ENCODE assay signal across 8 cellular contexts in the genomic region with DNA sequence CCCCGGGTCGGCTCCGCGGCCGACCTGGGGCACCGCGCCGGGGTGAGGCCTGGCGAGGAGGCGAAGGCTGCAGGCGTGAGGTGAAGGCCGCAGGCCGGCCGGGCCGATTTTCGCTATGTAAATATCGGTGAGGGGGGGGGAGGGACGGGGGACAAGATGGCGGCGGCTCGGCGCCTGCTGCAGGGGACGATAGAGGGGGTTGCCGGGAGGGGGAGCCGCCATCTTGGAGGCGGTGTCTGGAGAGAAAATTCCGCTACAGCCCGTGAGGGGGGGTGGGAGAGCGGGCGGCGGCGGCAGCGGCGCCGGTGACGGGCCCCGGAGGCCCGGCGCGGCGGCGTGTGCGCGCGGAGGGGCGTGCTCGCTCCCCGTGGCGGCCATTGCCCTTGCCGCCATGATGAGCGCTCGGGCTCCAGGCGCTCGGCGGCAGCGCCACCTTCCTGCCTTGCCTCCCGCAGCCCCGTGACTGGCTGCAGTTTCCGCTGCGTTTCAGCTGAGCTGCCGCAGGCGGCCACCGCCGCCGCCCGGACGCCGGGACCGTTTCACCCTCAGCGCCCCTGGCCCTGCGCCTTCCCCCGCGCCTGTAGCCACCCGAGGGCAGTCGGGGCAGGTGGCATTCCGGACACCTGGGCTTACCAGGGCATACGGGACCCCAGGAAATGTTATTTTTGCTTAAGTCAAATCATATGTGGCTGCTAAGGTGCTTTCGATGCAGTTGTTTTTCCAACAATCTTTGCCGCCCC. TPM values are rescaled to one million over a fixed set of nuclear protein-coding genes. Genes with fewer than 3 reads are reported as not detected.
A peak's percentile ranks its signal among the peaks of the same experiment; 100 is the strongest.
DNase-seq lines count a peak whose midpoint lies in the region; ATAC-seq and TF ChIP-seq lines count a peak whose summit lies in the region.

No MANE protein-coding gene starts in this region.

- peak; percentile 44 for TF ChIP-seq CTCF in AG09319 (IDR thresholded peaks at IDR 0.05; ENCODE audit: low read depth, low read length)

- ATAC-seq in GM18873 (IDR thresholded peaks at IDR 0.05; ENCODE audit: low FRiP score, unreplicated experiment) (peak; percentile 75), HG03135 (IDR thresholded peaks at IDR 0.05; ENCODE audit: unreplicated experiment) (peak; percentile 70)

- peak; percentile 90 for DNase-seq in AG09319 (ENCODE audit: extremely low read depth, low read depth)
- DNase-seq in NCI-H226 = peak; percentile 68
- peak; percentile 75 for DNase-seq in activated CD4-positive, alpha-beta T cell treated with anti-CD3 and anti-CD28 coated beads for 1 hour
- peak; percentile 80 for DNase-seq in cerebellum (ENCODE audit: low spot score)
- DNase-seq in kidney tubule cell (ENCODE audit: low spot score) = peak; percentile 92
- DNase-seq in stimulated activated CD4-positive, alpha-beta T cell treated with anti-CD3 and anti-CD28 coated beads, Interleukin-1b, Interleukin-23, amount 100 ng/mL, for 24 hours (ENCODE audit: low read depth in 4 of 4, low spot score in 1 of 4) = peak; percentile 29 to 72 (median 68)

RNA-seq across cellular contexts. Expression of a gene that starts 0.7 kb away (rescaled TPM):
- total RNA-seq in cerebellum = 68.5 TPM

Comparison
In these comparisons a context has a peak if more than half of its experiments do, and no peak if none do; other contexts are left out.
1. Peak in every context shown above with its lines: DNase-seq and ATAC-seq.